Comparison of ENCODE assay signal across 9 cellular contexts in genomic region chr2:25821225-25822056, GRCh38. TPM values are rescaled to one million over a fixed set of nuclear protein-coding genes. Genes with fewer than 3 reads are reported as not detected.
DNase-seq lines count a peak whose midpoint lies in the region; ATAC-seq and TF ChIP-seq lines count a peak whose summit lies in the region.
"Had no signal": no experiment of that assay in that cellular context is flagged by ENCODE, and none has a peak within 500 bp of the region (broad histone marks: within the 10 kb centered on the region; RNA-seq: fewer than 3 reads in every experiment).

No MANE protein-coding gene starts in this region.

- peak overlapping the region; percentile 65 to 89 (median 83) for H3K4me3 Mint-ChIP-seq in naive B cell

- H3K4me1 Mint-ChIP-seq in naive B cell: peaks cover 38 to 51% (median 39%) of the 10 kb centered on the region in 3 donors

- DNase-seq in DMS79 treated with DMSO at 0.1 percent for 48 hours (lab: John Stamatoyannopoulos, UW) (peak; percentile 89), MG63 (peak; percentile 56), brain pericyte (ENCODE audit: low read depth, low spot score) (peak; percentile 68), naive B cell (no peak), COR-L47 (lab: John Stamatoyannopoulos, UW) (no peak), foreskin fibroblast (no peak)
- DNase-seq: NCI-H748 treated with DMSO at 0.1 percent for 48 hours had no signal

- H3K9me3 Mint-ChIP-seq in naive B cell: no peaks in the 10 kb centered on the region

- ATAC-seq in naive B cell (ENCODE audit: low read depth in 2 of 2) (no peak), GM18873 (IDR thresholded peaks at IDR 0.05; ENCODE audit: low FRiP score, unreplicated experiment) (no peak), HG03039 (IDR thresholded peaks at IDR 0.05; ENCODE audit: unreplicated experiment) (no peak)

- H3K4me3 ChIP-seq in MG63 (no peak overlapping the region), foreskin fibroblast (ENCODE audit: low read depth in 1 of 2, low read length in 2 of 2) (no peak overlapping the region)

- TF ChIP-seq CTCF in foreskin fibroblast (IDR thresholded peaks at IDR 0.05; ENCODE audit: low read depth, low read length): no peak

- no peaks in the 10 kb centered on the region for H3K27me3 ChIP-seq in MG63

- no peaks in the 10 kb centered on the region for H3K36me3 Mint-ChIP-seq in naive B cell

- H3K36me3 ChIP-seq in MG63: no peaks in the 10 kb centered on the region

- H3K9me3 ChIP-seq in MG63: no peaks in the 10 kb centered on the region

- H3K27ac Mint-ChIP-seq in naive B cell: peak overlapping the region in 4 of 6 donors; percentile 3 to 93 (median 74)

- no peaks in the 10 kb centered on the region for H3K27me3 Mint-ChIP-seq in naive B cell

RNA-seq across cellular contexts. Expression of gene ASXL2, which starts 56.8 kb away (rescaled TPM):
- total RNA-seq in MG63 (2014; rRNA removed; shearing (Covaris generic); ENCODE audit: low replicate concordance): 3.6 and 8.8 TPM in 2 replicates
- 10 to 100 TPM in 3 of 6 donors, 1 to 10 TPM in 3; 2.6 to 13.8 (median 8.9) TPM for polyA plus RNA-seq in naive B cell (ENCODE audit: low read depth in 6 of 6)

Comparison
In these comparisons a context has a peak if more than half of its experiments do, and no peak if none do; other contexts are left out.
1. DNase-seq: peak in DMS79 treated with DMSO at 0.1 percent for 48 hours (single experiment), MG63 (single experiment) and brain pericyte (single experiment); none in naive B cell (single experiment), COR-L47 (single experiment) and foreskin fibroblast (0 of 2).